10 cellular contexts compared by ENCODE assay signal in genomic region chr1:225919906-225920305, GRCh38. TPM values are rescaled to one million over a fixed set of nuclear protein-coding genes. Genes with fewer than 3 reads are reported as not detected.
A peak's percentile ranks its signal among the peaks of the same experiment; 100 is the strongest.
DNase-seq lines count a peak whose midpoint lies in the region; ATAC-seq, FAIRE-seq and TF ChIP-seq lines count a peak whose summit lies in the region.
"Had no signal": no experiment of that assay in that cellular context is flagged by ENCODE, and none has a peak within 500 bp of the region (broad histone marks: within the 10 kb centered on the region; RNA-seq: fewer than 3 reads in every experiment).

No MANE protein-coding gene starts in this region.

- H3K9me3 ChIP-seq in heart right ventricle = no peaks in the 10 kb centered on the region
- H3K9me3 ChIP-seq in testis = no peaks in the 10 kb centered on the region
- H3K9me3 ChIP-seq in endodermal cell (ENCODE audit: control insufficient read depth, low read length) = no peaks in the 10 kb centered on the region

- peaks cover 55% of the 10 kb centered on the region for H3K36me3 Mint-ChIP-seq in activated CD8-positive, alpha-beta T cell treated with anti-CD3 and anti-CD28 coated beads, Interleukin-2, amount 10 ng/mL, durations not matched to agents 7 days and 5 days (ENCODE audit: low read depth)
- peaks cover 50% of the 10 kb centered on the region for H3K36me3 Mint-ChIP-seq in endodermal cell (ENCODE audit: low read depth)

- H3K4me3 ChIP-seq in heart right ventricle = no peak overlapping the region
- H3K4me3 ChIP-seq in testis = no peak overlapping the region
- H3K4me3 ChIP-seq in endodermal cell (ENCODE audit: low read length) = no peak overlapping the region

- no peak overlapping the region for H3K4me3 Mint-ChIP-seq in activated CD8-positive, alpha-beta T cell treated with anti-CD3 and anti-CD28 coated beads, Interleukin-2, amount 10 ng/mL, durations not matched to agents 7 days and 5 days
- H3K4me3 Mint-ChIP-seq in endodermal cell = no peak overlapping the region
- H3K4me3 Mint-ChIP-seq: stimulated activated naive CD8-positive, alpha-beta T cell treated with anti-CD3 and anti-CD28 coated beads, Interleukin-15, Interleukin-2, amounts not matched to agents 100 ng/mL and 50 ng/mL, for 24 hours had no signal

- no peak for FAIRE-seq in HTR-8/SVneo (lab: Jason Lieb, UNC)
- FAIRE-seq: H1 had no signal

- DNase-seq in AG20443 (ENCODE audit: low spot score) = peak; percentile 88
- DNase-seq in HTR-8/SVneo (ENCODE audit: insufficient read length, low spot score) = peak; percentile 54
- no peak for DNase-seq in activated CD8-positive, alpha-beta T cell treated with anti-CD3 and anti-CD28 coated beads, Interleukin-2, amount 10 ng/mL, durations not matched to agents 7 days and 5 days
- DNase-seq in heart right ventricle = peak; percentile 67 to 69
- peak; percentile 46 for DNase-seq in testis
- DNase-seq in NCI-H2227 treated with DMSO at 0.1 percent for 48 hours (lab: John Stamatoyannopoulos, UW) = no peak
- DNase-seq in NCI-H2171 treated with DMSO at 0.1 percent for 48 hours (lab: John Stamatoyannopoulos, UW) = no peak
- no peak for DNase-seq in endodermal cell

- H3K27ac ChIP-seq in heart right ventricle (peak overlapping the region in 4 of 10 donors; percentile 7 to 49 (median 30)), testis (no peak overlapping the region), endodermal cell (ENCODE audit: low read depth, low read length) (no peak overlapping the region)

- peak overlapping the region; percentile 78 for H3K27ac Mint-ChIP-seq in activated CD8-positive, alpha-beta T cell treated with anti-CD3 and anti-CD28 coated beads, Interleukin-2, amount 10 ng/mL, durations not matched to agents 7 days and 5 days
- H3K27ac Mint-ChIP-seq in endodermal cell = no peak overlapping the region

- H3K4me1 ChIP-seq in heart right ventricle (peaks cover 5 to 43% (median 27%) of the 10 kb centered on the region in 9 donors), testis (peaks cover 8% of the 10 kb centered on the region), endodermal cell (ENCODE audit: control insufficient read depth, insufficient read depth, low read length) (peaks cover 17% of the 10 kb centered on the region)

- peaks cover 43% of the 10 kb centered on the region for H3K4me1 Mint-ChIP-seq in activated CD8-positive, alpha-beta T cell treated with anti-CD3 and anti-CD28 coated beads, Interleukin-2, amount 10 ng/mL, durations not matched to agents 7 days and 5 days (ENCODE audit: low read depth)
- peaks cover 21% of the 10 kb centered on the region for H3K4me1 Mint-ChIP-seq in endodermal cell

- no peaks in the 10 kb centered on the region for H3K27me3 ChIP-seq in heart right ventricle
- H3K27me3 ChIP-seq in testis = no peaks in the 10 kb centered on the region
- no peaks in the 10 kb centered on the region for H3K27me3 ChIP-seq in endodermal cell (ENCODE audit: control insufficient read depth, insufficient read depth, low read length, poor library complexity, severe bottlenecking)

- no peak for TF ChIP-seq POLR2A in testis (IDR thresholded peaks at IDR 0.05)

- POLR2A ChIA-PET in activated CD8-positive, alpha-beta T cell treated with anti-CD3 and anti-CD28 coated beads, Interleukin-2, amount 10 ng/mL, durations not matched to agents 7 days and 5 days (lab: Charles Lee) = no interaction called here

- H3K9me3 Mint-ChIP-seq in activated CD8-positive, alpha-beta T cell treated with anti-CD3 and anti-CD28 coated beads, Interleukin-2, amount 10 ng/mL, durations not matched to agents 7 days and 5 days (ENCODE audit: insufficient read depth) = no peaks in the 10 kb centered on the region
- H3K9me3 Mint-ChIP-seq in endodermal cell = no peaks in the 10 kb centered on the region
- H3K9me3 Mint-ChIP-seq: stimulated activated naive CD8-positive, alpha-beta T cell treated with anti-CD3 and anti-CD28 coated beads, Interleukin-15, Interleukin-2, amounts not matched to agents 100 ng/mL and 50 ng/mL, for 24 hours had no signal

- TF ChIP-seq CTCF in heart right ventricle (IDR thresholded peaks at IDR 0.05) (no peak), testis (IDR thresholded peaks at IDR 0.05) (no peak), endodermal cell (conservative IDR thresholded peaks at IDR 0.05) (no peak)

- peaks cover 0 to 72% (median 8%) of the 10 kb centered on the region in 9 donors for H3K36me3 ChIP-seq in heart right ventricle
- no peaks in the 10 kb centered on the region for H3K36me3 ChIP-seq in testis (ENCODE audit: low read depth, missing control alignments)
- H3K36me3 ChIP-seq in endodermal cell (ENCODE audit: control insufficient read depth, insufficient read depth, low read length) = peaks cover 49% of the 10 kb centered on the region

- CTCF ChIA-PET in activated CD8-positive, alpha-beta T cell treated with anti-CD3 and anti-CD28 coated beads, Interleukin-2, amount 10 ng/mL, durations not matched to agents 7 days and 5 days (lab: Charles Lee) = interaction anchor here (0.8 to 1.5 kb wide), 4 partner anchors 8 to 67 kb away, joined by 4 read pairs; no protein-coding TSS in a partner anchor

- no peaks in the 10 kb centered on the region for H3K27me3 Mint-ChIP-seq in activated CD8-positive, alpha-beta T cell treated with anti-CD3 and anti-CD28 coated beads, Interleukin-2, amount 10 ng/mL, durations not matched to agents 7 days and 5 days (ENCODE audit: low read depth)
- no peaks in the 10 kb centered on the region for H3K27me3 Mint-ChIP-seq in endodermal cell (ENCODE audit: insufficient read depth)
- H3K27me3 Mint-ChIP-seq: stimulated activated naive CD8-positive, alpha-beta T cell treated with anti-CD3 and anti-CD28 coated beads, Interleukin-15, Interleukin-2, amounts not matched to agents 100 ng/mL and 50 ng/mL, for 24 hours had no signal

- intact Hi-C loops in heart right ventricle (cut with DNase I) (loop anchor here in 4 of 10 donors (5.0 to 10.0 kb wide), 4 partner anchors 38 to 57 kb away; partner anchors contain the start of gene TMEM63A (in 1 of the 4)), testis (cut with DNase I; ENCODE audit: low total_unique reads) (no loop called here)

- no peak for ATAC-seq in activated CD8-positive, alpha-beta T cell treated with anti-CD3 and anti-CD28 coated beads, Interleukin-2, amount 10 ng/mL, durations not matched to agents 7 days and 5 days
- peak in 2 of 8 donors; percentile 11 to 15 for ATAC-seq in heart right ventricle

- H3K9ac ChIP-seq in endodermal cell (ENCODE audit: extremely low read depth, low read length, poor library complexity, severe bottlenecking) = no peak overlapping the region

- WGBS in heart right ventricle, 2 donors = 30 to 39% methylated on average over 5 of the region's 5 CpGs
- 50 to 66% methylated on average over 5 of the region's 5 CpGs for WGBS in testis, 2 donors
- 95% methylated on average over 5 of the region's 5 CpGs; no CpG with 5 or more reads in 1 of the 2 experiments for WGBS in endodermal cell (ENCODE audit: insufficient coverage in 1 of 2, insufficient read length in 1 of 2), 2 experiments

RNA-seq across cellular contexts. Expression of gene PYCR2, which starts 4.1 kb away (rescaled TPM):
- 100 to 1,000 TPM; 122 to 126 TPM for total RNA-seq in activated CD8-positive, alpha-beta T cell treated with anti-CD3 and anti-CD28 coated beads, Interleukin-2, amount 10 ng/mL, durations not matched to agents 7 days and 5 days
- total RNA-seq in heart right ventricle = 10 to 100 TPM; 53.6 to 77.4 (median 62.7) TPM
- 10 to 100 TPM; 42.5 to 96.0 TPM for polyA plus RNA-seq in heart right ventricle
- total RNA-seq in testis = 10 to 100 TPM; 60.7 to 64.2 TPM
- polyA plus RNA-seq in testis (ENCODE audit: insufficient read depth, low read depth, low replicate concordance) = 85.3 TPM
- total RNA-seq in endodermal cell = 100 to 1,000 TPM in 1 of 2 donors, 10 to 100 TPM in 1; 94.5 to 101 TPM
- 74.6 TPM for polyA plus RNA-seq in endodermal cell (2013, experiment 1 of 2)
- polyA plus RNA-seq in endodermal cell (2013, experiment 2 of 2) = 71.4 TPM

RNA-seq across cellular contexts. Expression of gene LEFTY2, which starts 21.1 kb away (rescaled TPM):
- not detected for total RNA-seq in activated CD8-positive, alpha-beta T cell treated with anti-CD3 and anti-CD28 coated beads, Interleukin-2, amount 10 ng/mL, durations not matched to agents 7 days and 5 days
- total RNA-seq in heart right ventricle (1 to 10 TPM in 2 of 10 donors, under 1 TPM in 8; 0.23 to 1.4 (median 0.65) TPM), testis (1 to 10 TPM; 4.2 to 4.7 TPM), endodermal cell (100 to 1,000 TPM; 272 to 938 TPM)
- polyA plus RNA-seq in heart right ventricle (under 1 TPM; 0.29 to 0.35 TPM), testis (ENCODE audit: insufficient read depth, low read depth, low replicate concordance) (10.0 TPM)
- 318 TPM for polyA plus RNA-seq in endodermal cell (2013, experiment 1 of 2)
- 376 TPM for polyA plus RNA-seq in endodermal cell (2013, experiment 2 of 2)

RNA-seq across cellular contexts. Expression of gene LEFTY1, which starts 31.0 kb away (rescaled TPM):
- not detected for total RNA-seq in activated CD8-positive, alpha-beta T cell treated with anti-CD3 and anti-CD28 coated beads, Interleukin-2, amount 10 ng/mL, durations not matched to agents 7 days and 5 days
- total RNA-seq in heart right ventricle = under 1 TPM in 7 of 10 donors, not detected in 3; 0.15 to 0.57 (median 0.25) TPM
- polyA plus RNA-seq in heart right ventricle = under 1 TPM; 0.15 to 0.77 TPM
- under 1 TPM; 0.63 to 0.87 TPM for total RNA-seq in testis
- 0.90 TPM for polyA plus RNA-seq in testis (ENCODE audit: insufficient read depth, low read depth, low replicate concordance)
- total RNA-seq in endodermal cell = 100 to 1,000 TPM in 1 of 2 donors, 10 to 100 TPM in 1; 76.0 to 660 TPM
- 184 TPM for polyA plus RNA-seq in endodermal cell (2013, experiment 1 of 2)
- polyA plus RNA-seq in endodermal cell (2013, experiment 2 of 2) = 274 TPM

RNA-seq across cellular contexts. Expression of gene TMEM63A, which starts 37.7 kb away (rescaled TPM):
- 10 to 100 TPM; 83.5 to 85.8 TPM for total RNA-seq in activated CD8-positive, alpha-beta T cell treated with anti-CD3 and anti-CD28 coated beads, Interleukin-2, amount 10 ng/mL, durations not matched to agents 7 days and 5 days
- total RNA-seq in heart right ventricle (10 to 100 TPM; 20.9 to 33.5 (median 24.7) TPM), testis (10 to 100 TPM; 46.9 to 51.7 TPM), endodermal cell (100 to 1,000 TPM; 194 to 232 TPM)
- polyA plus RNA-seq in heart right ventricle (10 to 100 TPM; 10.4 to 69.1 TPM), testis (ENCODE audit: insufficient read depth, low read depth, low replicate concordance) (13.6 TPM)
- 34.7 TPM for polyA plus RNA-seq in endodermal cell (2013, experiment 1 of 2)
- polyA plus RNA-seq in endodermal cell (2013, experiment 2 of 2) = 38.8 TPM

Comparison
In these comparisons a context has a peak if more than half of its experiments do, and no peak if none do; other contexts are left out.
1. DNase-seq: peak in AG20443 (single experiment), HTR-8/SVneo (single experiment), heart right ventricle (2 of 2) and testis (single experiment); none in activated CD8-positive, alpha-beta T cell treated with anti-CD3 and anti-CD28 coated beads, Interleukin-2, amount 10 ng/mL, durations not matched to agents 7 days and 5 days (single experiment), NCI-H2227 treated with DMSO at 0.1 percent for 48 hours (single experiment), NCI-H2171 treated with DMSO at 0.1 percent for 48 hours (single experiment) and endodermal cell (single experiment).
2. RNA of gene LEFTY2, which starts 21.1 kb away (total RNA-seq): 272 to 938 TPM in endodermal cell; 4.2 to 4.7 TPM in testis, 0.23 to 1.4 TPM in heart right ventricle and not detected in activated CD8-positive, alpha-beta T cell treated with anti-CD3 and anti-CD28 coated beads, Interleukin-2, amount 10 ng/mL, durations not matched to agents 7 days and 5 days; every median in the first group is over 10 times any median in the second.
3. RNA of gene LEFTY1, which starts 31.0 kb away (total RNA-seq): 76.0 to 660 TPM in endodermal cell; 0.63 to 0.87 TPM in testis, not detected in activated CD8-positive, alpha-beta T cell treated with anti-CD3 and anti-CD28 coated beads, Interleukin-2, amount 10 ng/mL, durations not matched to agents 7 days and 5 days and 0.15 to 0.57 TPM in heart right ventricle; every median in the first group is over 10 times any median in the second.